Comparison of ENCODE assay signal across 7 cellular contexts in the genomic region with DNA sequence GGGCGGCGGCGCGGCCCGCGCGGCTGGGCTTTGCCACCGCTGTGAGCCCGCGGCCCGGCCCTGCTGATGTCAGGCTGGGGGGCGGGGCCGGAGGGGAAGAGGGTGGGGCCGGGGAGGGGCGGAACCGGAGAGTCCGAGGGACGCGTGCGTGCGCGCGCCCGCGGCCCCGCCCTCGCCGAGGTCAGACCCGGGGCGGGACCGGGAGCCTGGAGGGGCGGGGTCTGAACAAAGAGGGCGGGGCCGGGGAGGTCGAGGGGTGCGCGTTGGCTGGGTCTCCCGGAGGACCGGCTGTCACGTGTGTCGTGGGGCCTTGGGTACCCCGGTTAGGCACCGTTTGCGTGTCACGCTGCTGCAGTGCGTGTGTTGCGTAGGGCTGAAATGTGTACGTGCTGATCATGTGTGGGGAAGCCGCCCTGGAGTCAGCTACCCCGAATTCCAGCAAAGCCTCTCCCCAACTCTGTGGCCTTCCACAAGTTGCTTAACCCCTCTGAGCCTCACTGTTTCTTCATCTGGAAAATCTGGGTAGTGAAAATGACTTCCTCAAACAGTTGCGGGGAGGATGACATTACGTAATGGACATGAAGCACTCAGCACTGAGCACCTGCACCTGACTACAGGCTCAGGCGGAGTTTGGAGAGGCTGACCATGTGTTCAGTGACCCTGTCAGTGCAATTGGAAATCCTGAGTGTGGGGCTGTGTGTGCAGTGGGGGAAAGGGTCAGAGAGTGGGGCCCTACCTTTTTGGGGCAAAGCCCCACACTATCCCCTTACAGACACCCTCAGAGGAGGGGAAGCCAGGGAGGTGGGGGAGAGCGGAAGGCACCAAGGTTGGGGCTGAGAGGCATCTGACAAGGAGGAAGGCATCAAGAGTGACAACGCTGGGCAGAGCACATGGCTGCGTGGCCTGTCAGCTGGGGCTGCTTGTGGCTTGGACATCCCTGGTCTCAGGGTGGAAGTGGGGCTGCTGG. TPM values are rescaled to one million over a fixed set of nuclear protein-coding genes. Genes with fewer than 3 reads are reported as not detected.
DNase-seq lines count a peak whose midpoint lies in the region; ATAC-seq and TF ChIP-seq lines count a peak whose summit lies in the region.

Gene RALGDS, minus strand, starts transcription at position 41 of the 967 bp plus-strand sequence. CDS start 86 bp downstream, outside the sequence.

- TF ChIP-seq CTCF in WERI-Rb-1 (IDR thresholded peaks at IDR 0.05; ENCODE audit: low read depth, low read length), result no peak

- H3K27ac ChIP-seq in WERI-Rb-1 (peak within 1 kb of the TSS; percentile 84), iPS-20b (ENCODE audit: low read length) (no peak within 1 kb of the TSS), skeletal muscle tissue (ENCODE audit: low read depth, low read length) (peak within 1 kb of the TSS; percentile 90)

- in situ Hi-C loops in T47D (cut with HindIII; ENCODE audit: low pct_unique_long_range_greater_than_20kb, low sequenced_read_pairs), result no loop called here

- ATAC-seq in GM18519 (IDR thresholded peaks at IDR 0.05; ENCODE audit: low FRiP score, unreplicated experiment), result peak; percentile 35
- peak; percentile 59 for ATAC-seq in HG03045 (IDR thresholded peaks at IDR 0.05; ENCODE audit: unreplicated experiment)

- DNase-seq in NCI-H2171 treated with DMSO at 0.1 percent for 48 hours (lab: John Stamatoyannopoulos, UW), result peak; percentile 86
- peak; percentile 92 for DNase-seq in WERI-Rb-1
- DNase-seq in T47D (ENCODE audit: low read depth in 1 of 2, low spot score in 1 of 2), result peak; percentile 95 to 98

- H3K4me3 ChIP-seq in WERI-Rb-1 (ENCODE audit: low read depth, low read length), result peak within 1 kb of the TSS; percentile 51
- H3K4me3 ChIP-seq in iPS-20b (ENCODE audit: low read length), result peak within 1 kb of the TSS; percentile 70
- H3K4me3 ChIP-seq in skeletal muscle tissue (ENCODE audit: low read length in 3 of 3), result peak within 1 kb of the TSS; percentile 80 to 85 (median 83)

- H3K9ac ChIP-seq in iPS-20b (ENCODE audit: low read depth, low read length) (peak within 1 kb of the TSS; percentile 59; the same call in 1 of the 2 replicates), skeletal muscle tissue (ENCODE audit: low read depth in 1 of 3, low read length in 3 of 3) (peak within 1 kb of the TSS; percentile 84 to 91 (median 88))

- H3K36me3 ChIP-seq in WERI-Rb-1, result peaks cover 3% of the 10 kb centered on the region; the same call in 1 of the 2 replicates
- H3K36me3 ChIP-seq in iPS-20b (ENCODE audit: insufficient read depth, low read depth, low read length), result no peaks in the 10 kb centered on the region
- no peaks in the 10 kb centered on the region for H3K36me3 ChIP-seq in skeletal muscle tissue (ENCODE audit: control insufficient read depth in 3 of 3, insufficient read depth in 3 of 3, low read length in 3 of 3)

- H3K4me1 ChIP-seq in iPS-20b (ENCODE audit: insufficient read depth, low read length), result peaks cover 9% of the 10 kb centered on the region; the same call in 1 of the 2 replicates
- peaks cover 63 to 92% (median 71%) of the 10 kb centered on the region in 3 donors for H3K4me1 ChIP-seq in skeletal muscle tissue (ENCODE audit: control insufficient read depth in 3 of 3, insufficient read depth in 3 of 3, low read length in 3 of 3)

- H3K9me3 ChIP-seq in WERI-Rb-1 (ENCODE audit: severe bottlenecking) (no peaks in the 10 kb centered on the region), iPS-20b (ENCODE audit: insufficient read depth, low read depth, low read length) (no peaks in the 10 kb centered on the region), skeletal muscle tissue (ENCODE audit: control insufficient read depth in 3 of 3, low read length in 3 of 3) (no peaks in the 10 kb centered on the region)

- H3K27me3 ChIP-seq in WERI-Rb-1 (ENCODE audit: insufficient read depth, low read depth, severe bottlenecking) (no peaks in the 10 kb centered on the region), iPS-20b (ENCODE audit: insufficient read depth, low read length) (peaks cover 77% of the 10 kb centered on the region), skeletal muscle tissue (ENCODE audit: control insufficient read depth in 3 of 3, insufficient read depth in 3 of 3, low read length in 3 of 3) (no peaks in the 10 kb centered on the region)

RNA-seq across cellular contexts. Expression of gene RALGDS, which starts in this region (rescaled TPM):
- 26.1 TPM for total RNA-seq in skeletal muscle tissue
